Comparison of ENCODE assay signal across 1 cellular context in genomic region chr4:3443750-3444309, GRCh38.
TF ChIP-seq lines count a peak whose summit lies in the region.

No MANE protein-coding gene starts in this region.

TF ChIP-seq in endothelial cell of umbilical vein, 7 proteins besides CTCF, POLR2A, EP300 and RAD21:
- TF ChIP-seq JUN (IDR thresholded peaks at IDR 0.05; ENCODE audit: borderline replicate concordance, insufficient read depth, insufficient read length, low read depth) (no peak), POLR2AphosphoS5 (IDR thresholded peaks at IDR 0.05; ENCODE audit: insufficient read depth, low read depth, low read length) (no peak), MAX (IDR thresholded peaks at IDR 0.05; ENCODE audit: insufficient read depth, insufficient read length) (peak; percentile 16)
